ENCODE assay signal across 8 cellular contexts in the genomic region with DNA sequence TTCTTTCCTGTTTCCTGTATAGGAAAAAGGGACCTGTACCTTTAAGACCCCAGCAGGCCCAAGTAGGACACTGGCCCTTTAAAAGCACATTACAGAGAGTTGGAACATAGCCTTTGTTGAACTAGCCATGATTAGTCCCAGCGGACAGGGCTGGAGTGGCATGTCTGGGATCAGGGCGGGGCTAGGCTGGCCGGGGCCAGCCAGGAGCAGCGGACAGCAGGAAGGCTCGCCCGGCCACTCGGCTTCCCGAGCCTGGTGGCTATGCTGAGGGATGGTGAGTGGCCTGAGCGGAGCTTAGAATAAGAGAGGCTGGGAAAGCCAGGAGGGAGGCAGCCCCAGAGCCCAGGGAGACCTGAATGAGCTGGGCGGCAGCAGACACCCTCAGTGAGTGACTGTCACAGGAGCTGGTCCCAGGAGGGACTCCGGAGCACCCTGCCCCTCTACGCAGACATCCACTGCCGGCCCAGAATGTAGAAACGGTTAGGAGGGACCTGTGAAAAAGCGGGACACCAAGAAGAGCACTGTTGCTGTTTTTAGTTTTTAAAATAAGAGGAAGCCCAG.
A peak's percentile ranks its signal among the peaks of the same experiment; 100 is the strongest.
DNase-seq lines count a peak whose midpoint lies in the region; ATAC-seq and TF ChIP-seq lines count a peak whose summit lies in the region.

No MANE protein-coding gene starts in this region.

- H3K27me3 ChIP-seq in dorsolateral prefrontal cortex: no peaks in the 10 kb centered on the region
- H3K27me3 ChIP-seq in right lobe of liver: no peaks in the 10 kb centered on the region
- H3K27me3 ChIP-seq in thyroid gland: no peaks in the 10 kb centered on the region

- ATAC-seq in right lobe of liver (peak; percentile 92 to 94 (median 94)), HG02870 (IDR thresholded peaks at IDR 0.05; ENCODE audit: unreplicated experiment) (no peak), HG02938 (IDR thresholded peaks at IDR 0.05; ENCODE audit: unreplicated experiment) (no peak), HG02588 (IDR thresholded peaks at IDR 0.05; ENCODE audit: unreplicated experiment) (no peak)

- peaks cover 0 to 24% (median 4%) of the 10 kb centered on the region in 4 donors for H3K4me1 ChIP-seq in right lobe of liver
- peaks cover 52 to 89% of the 10 kb centered on the region in 2 donors for H3K4me1 ChIP-seq in thyroid gland

- DNase-seq in NCI-H510A (lab: John Stamatoyannopoulos, UW): peak; percentile 12
- DNase-seq in dorsolateral prefrontal cortex: peak; percentile 45 to 83 (median 73)
- peak; percentile 88 to 92 (median 90) for DNase-seq in right lobe of liver
- DNase-seq in thyroid gland: peak; percentile 93 to 94

- H3K27ac ChIP-seq in C4-2B (peak overlapping the region; percentile 52), dorsolateral prefrontal cortex (peak overlapping the region in 58 of 59 donors; percentile 13 to 91 (median 82)), right lobe of liver (peak overlapping the region; percentile 74 to 83 (median 80)), thyroid gland (peak overlapping the region; percentile 91 to 96 (median 93))

- intact Hi-C loops in dorsolateral prefrontal cortex (cut with DNase I) (loop anchor here (2.0 to 10.0 kb wide), 6 partner anchors 56 to 351 kb away; a partner anchor contains a TSS), right lobe of liver (cut with DNase I) (loop anchor here in 1 of 2 donors (10.0 kb wide), 1 partner anchor 251 kb away; no protein-coding TSS in a partner anchor), thyroid gland (cut with DNase I) (no loop called here)

- 5% methylated on average over 10 of the region's 15 CpGs for WGBS in right lobe of liver (ENCODE audit: insufficient coverage, low coverage, low lambda C conversion rate, missing lambda C conversion rate)
- 10 to 19% methylated on average over 11 to 15 of the region's 15 CpGs for WGBS in thyroid gland, 2 donors

- H3K4me3 ChIP-seq in dorsolateral prefrontal cortex (peak overlapping the region in 57 of 59 donors; percentile 12 to 68 (median 45)), right lobe of liver (peak overlapping the region; percentile 45 to 72 (median 69)), thyroid gland (replicated peaks in 1 of 3) (peak overlapping the region in 2 of 3 donors; percentile 35 to 41)

- no peaks in the 10 kb centered on the region for H3K9me3 ChIP-seq in right lobe of liver
- no peaks in the 10 kb centered on the region for H3K9me3 ChIP-seq in thyroid gland

- no peak for TF ChIP-seq CTCF in C4-2B (conservative IDR thresholded peaks at IDR 0.05)
- TF ChIP-seq CTCF in dorsolateral prefrontal cortex (IDR thresholded peaks at IDR 0.05 in 54 of 56, conservative IDR thresholded peaks at IDR 0.05 in 2 of 56; ENCODE audit: low read depth in 1 of 56, partially characterized antibody in 56 of 56): peak in 42 of 56 donors; percentile 10 to 59 (median 36)
- TF ChIP-seq CTCF in right lobe of liver (IDR thresholded peaks at IDR 0.05): peak in 3 of 4 donors; percentile 18 to 51 (median 19)
- TF ChIP-seq CTCF in thyroid gland (IDR thresholded peaks at IDR 0.05): peak in 4 of 6 experiments; percentile 19 to 57 (median 30)

- TF ChIP-seq POLR2A in right lobe of liver (IDR thresholded peaks at IDR 0.05): peak; percentile 57
- peak in 1 of 2 donors; percentile 70 for TF ChIP-seq POLR2A in thyroid gland (IDR thresholded peaks at IDR 0.05)

- H3K36me3 ChIP-seq in right lobe of liver (no peaks in the 10 kb centered on the region), thyroid gland (no peaks in the 10 kb centered on the region)

Comparison
In these comparisons a context has a peak if more than half of its experiments do, and no peak if none do; other contexts are left out.
1. DNase-seq: peak in every context shown above with its lines; median percentile 94 in thyroid gland; 90 in right lobe of liver; 73 in dorsolateral prefrontal cortex; 12 in NCI-H510A.
2. ATAC-seq: peak in right lobe of liver (4 of 4); none in HG02870 (single experiment), HG02938 (single experiment) and HG02588 (single experiment).
3. Peak in every context shown above with its lines, with median percentiles within 50 percentile points of each other: H3K27ac ChIP-seq and H3K4me3 ChIP-seq.